8 cellular contexts compared by ENCODE assay signal in the genomic region with DNA sequence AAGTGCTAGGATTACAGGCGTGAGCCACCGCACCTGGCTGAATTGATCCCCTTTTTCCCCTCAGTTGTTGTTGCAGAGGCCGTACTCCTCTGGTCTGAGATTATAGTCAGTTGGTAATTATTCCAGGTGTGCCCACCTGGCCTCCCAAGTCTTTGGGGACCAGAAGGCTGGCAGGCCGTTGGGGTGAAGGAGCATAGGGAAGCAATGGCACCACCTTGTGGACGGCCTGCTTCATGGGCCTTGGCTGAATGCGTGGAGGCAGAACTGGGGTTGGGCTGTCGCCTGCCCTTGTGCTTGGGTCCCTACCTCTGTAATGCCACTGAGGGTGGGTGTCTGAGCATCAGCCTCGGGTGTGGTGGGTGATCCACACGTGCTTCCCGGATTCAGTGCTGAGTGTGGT.
DNase-seq lines count a peak whose midpoint lies in the region; ATAC-seq and TF ChIP-seq lines count a peak whose summit lies in the region.

No MANE protein-coding gene starts in this region.

- ATAC-seq in GM19467 (IDR thresholded peaks at IDR 0.05; ENCODE audit: unreplicated experiment) (peak; percentile 65), lower lobe of right lung (peak; percentile 30 to 47)

- no peaks in the 10 kb centered on the region for H3K27me3 ChIP-seq in BE2C
- H3K27me3 ChIP-seq in lower lobe of right lung (ENCODE audit: low read depth): no peaks in the 10 kb centered on the region

- TF ChIP-seq CTCF in BE2C (IDR thresholded peaks at IDR 0.05; ENCODE audit: low read depth, low read length): peak; percentile 77
- TF ChIP-seq CTCF in choroid plexus epithelial cell (conservative IDR thresholded peaks at IDR 0.05; ENCODE audit: low read depth, low read length): peak; percentile 85
- peak; percentile 76 for TF ChIP-seq CTCF in lower lobe of right lung (IDR thresholded peaks at IDR 0.05)

- DNase-seq in BE2C (peak; percentile 66), NCI-H146 (lab: John Stamatoyannopoulos, UW) (peak; percentile 48), choroid plexus epithelial cell (ENCODE audit: low read depth) (peak; percentile 68), lower lobe of right lung (peak; percentile 81), putamen (ENCODE audit: low spot score) (no peak)
- peak; percentile 67 to 70 for DNase-seq in activated CD4-positive, alpha-beta T cell treated with anti-CD3 and anti-CD28 coated beads for 4 hours
- peak; percentile 20 to 48 for DNase-seq in stimulated activated CD8-positive, alpha-beta memory T cell treated with anti-CD3 and anti-CD28 coated beads, Interleukin-4, amount 100 ng/mL, for 1 hour (ENCODE audit: low read depth in 2 of 2, low spot score in 1 of 2)

- H3K4me1 ChIP-seq in BE2C: peaks cover 21% of the 10 kb centered on the region
- peaks cover 39% of the 10 kb centered on the region for H3K4me1 ChIP-seq in lower lobe of right lung

- H3K36me3 ChIP-seq in BE2C (no peaks in the 10 kb centered on the region), lower lobe of right lung (no peaks in the 10 kb centered on the region)

- no peak overlapping the region for H3K4me3 ChIP-seq in BE2C (ENCODE audit: low read depth, low read length)
- H3K4me3 ChIP-seq in choroid plexus epithelial cell (ENCODE audit: low read depth, low read length): no peak overlapping the region
- H3K4me3 ChIP-seq in lower lobe of right lung: no peak overlapping the region

- intact Hi-C loops in lower lobe of right lung (cut with DNase I): no loop called here

- no peak overlapping the region for H3K27ac ChIP-seq in lower lobe of right lung

- H3K9me3 ChIP-seq in BE2C (no peaks in the 10 kb centered on the region), lower lobe of right lung (no peaks in the 10 kb centered on the region)
